Comparison of ENCODE assay signal across 1 cellular context in genomic region chr18:35490894-35491688, GRCh38.
A peak's percentile ranks its signal among the peaks of the same experiment; 100 is the strongest.
TF ChIP-seq lines count a peak whose summit lies in the region.

No MANE protein-coding gene starts in this region.

TF ChIP-seq in HEK293, 187 proteins besides CTCF, POLR2A, EP300 and RAD21 (continued from another document):
- TF ChIP-seq ZNF18 (tag by site-specific recombination; IDR thresholded peaks at IDR 0.05), result no peak
- peak; percentile 54 for TF ChIP-seq ZIC2 (tag by site-specific recombination; IDR thresholded peaks at IDR 0.05)
- no peak for TF ChIP-seq ZNF555 (tag by site-specific recombination; conservative IDR thresholded peaks at IDR 0.05)
- no peak for TF ChIP-seq ZNF37A (tag by site-specific recombination; IDR thresholded peaks at IDR 0.05)
- TF ChIP-seq ZNF701 (tag by site-specific recombination; IDR thresholded peaks at IDR 0.05), result no peak
